Comparison of ENCODE assay signal across 8 cellular contexts in the genomic region with DNA sequence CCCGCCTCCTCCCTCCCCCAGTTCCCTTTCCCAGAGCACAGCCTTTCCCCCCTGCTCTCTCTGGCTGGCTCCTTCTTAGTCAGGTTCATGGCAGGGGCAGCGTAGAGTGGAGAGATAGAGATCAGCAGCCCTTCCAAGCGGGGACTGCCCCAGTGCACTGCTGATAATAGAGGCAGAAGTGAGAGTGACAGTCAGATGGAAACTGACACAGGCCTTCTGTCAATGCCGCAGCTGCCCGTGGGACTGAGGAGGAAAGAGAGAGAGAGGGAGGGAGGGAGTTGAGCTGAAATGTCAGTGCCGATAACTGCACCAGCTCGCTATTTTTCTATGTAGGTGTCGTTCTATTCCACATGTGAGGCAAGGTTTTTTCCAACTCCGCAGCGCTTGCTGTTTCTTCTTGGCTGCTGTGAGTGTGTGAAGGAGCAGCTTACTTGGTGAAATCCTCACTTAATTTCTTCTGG.
A peak's percentile ranks its signal among the peaks of the same experiment; 100 is the strongest.
DNase-seq lines count a peak whose midpoint lies in the region; ATAC-seq and TF ChIP-seq lines count a peak whose summit lies in the region.

No MANE protein-coding gene starts in this region.

- H3K4me3 ChIP-seq in ACC112 (ENCODE audit: low read depth, low read length) (peak overlapping the region; percentile 63), ovary (no peak overlapping the region)

- peak; percentile 100 for ATAC-seq in GM18867 (IDR thresholded peaks at IDR 0.05; ENCODE audit: unreplicated experiment)
- peak; percentile 100 for ATAC-seq in HG02981 (IDR thresholded peaks at IDR 0.05; ENCODE audit: unreplicated experiment)
- peak; percentile 36 for ATAC-seq in SK-N-SH treated with all-trans-retinoic acid at 6 μM for 48 hours
- ATAC-seq in stimulated activated naive CD8-positive, alpha-beta T cell treated with anti-CD3 and anti-CD28 coated beads, Interleukin-15, Interleukin-2, amounts not matched to agents 100 U/mL and 50 U/mL, for 24 hours: peak; percentile 98

- no peaks in the 10 kb centered on the region for H3K4me1 Mint-ChIP-seq in activated CD4-positive, alpha-beta T cell treated with anti-CD3 and anti-CD28 coated beads, Interleukin-2, amount 10 ng/mL, durations not matched to agents 7 days and 5 days

- no peak for TF ChIP-seq POLR2A in ovary (IDR thresholded peaks at IDR 0.05)

- no peak for TF ChIP-seq EP300 in ovary (IDR thresholded peaks at IDR 0.05)

- H3K4me3 Mint-ChIP-seq in activated CD4-positive, alpha-beta T cell treated with anti-CD3 and anti-CD28 coated beads, Interleukin-2, amount 10 ng/mL, durations not matched to agents 7 days and 5 days: no peak overlapping the region

- H3K27me3 Mint-ChIP-seq in activated CD4-positive, alpha-beta T cell treated with anti-CD3 and anti-CD28 coated beads, Interleukin-2, amount 10 ng/mL, durations not matched to agents 7 days and 5 days: no peaks in the 10 kb centered on the region

- DNase-seq in hippocampal formation (lab: John Stamatoyannopoulos, UW) (peak; percentile 65 to 76), ovary (no peak)
- peak; percentile 26 for DNase-seq in stimulated activated naive CD8-positive, alpha-beta T cell treated with anti-CD3 and anti-CD28 coated beads, Interleukin-15, Interleukin-2, amounts not matched to agents 100 U/mL and 50 U/mL, for 24 hours
- DNase-seq in activated CD4-positive, alpha-beta T cell treated with anti-CD3 and anti-CD28 coated beads, Interleukin-2, amount 10 ng/mL, durations not matched to agents 7 days and 5 days: no peak

- no peaks in the 10 kb centered on the region for H3K9me3 ChIP-seq in ovary

- intact Hi-C loops in ovary (cut with DNase I): no loop called here

- H3K27ac Mint-ChIP-seq in activated CD4-positive, alpha-beta T cell treated with anti-CD3 and anti-CD28 coated beads, Interleukin-2, amount 10 ng/mL, durations not matched to agents 7 days and 5 days: no peak overlapping the region

- H3K27me3 ChIP-seq in ACC112 (ENCODE audit: insufficient read depth, low read length): no peaks in the 10 kb centered on the region
- H3K27me3 ChIP-seq in ovary: no peaks in the 10 kb centered on the region

- 1 to 3% (median 2%) methylated on average over 10 of the region's 10 CpGs for WGBS in ovary, 3 donors

- peak overlapping the region; percentile 65 for H2AFZ ChIP-seq in ACC112 (ENCODE audit: low read length, unreplicated experiment)

- CTCF ChIA-PET in activated CD4-positive, alpha-beta T cell treated with anti-CD3 and anti-CD28 coated beads, Interleukin-2, amount 10 ng/mL, durations not matched to agents 7 days and 5 days (lab: Charles Lee): no interaction called here

- no peaks in the 10 kb centered on the region for H3K9me3 Mint-ChIP-seq in activated CD4-positive, alpha-beta T cell treated with anti-CD3 and anti-CD28 coated beads, Interleukin-2, amount 10 ng/mL, durations not matched to agents 7 days and 5 days

- POLR2A ChIA-PET in activated CD4-positive, alpha-beta T cell treated with anti-CD3 and anti-CD28 coated beads, Interleukin-2, amount 10 ng/mL, durations not matched to agents 7 days and 5 days (lab: Charles Lee): no interaction called here

- no peak overlapping the region for H3K27ac ChIP-seq in ACC112 (ENCODE audit: low read depth, low read length)
- no peak overlapping the region for H3K27ac ChIP-seq in ovary

- no peaks in the 10 kb centered on the region for H3K79me2 ChIP-seq in ACC112 (ENCODE audit: control insufficient read depth, insufficient read depth, low read length, unreplicated experiment)

- peaks cover 22% of the 10 kb centered on the region for H3K4me1 ChIP-seq in ACC112 (ENCODE audit: control insufficient read depth, insufficient read depth, low read length, unreplicated experiment)
- H3K4me1 ChIP-seq in ovary (ENCODE audit: insufficient read depth): no peaks in the 10 kb centered on the region

- no peak for TF ChIP-seq CTCF in ovary (IDR thresholded peaks at IDR 0.05)

- no peaks in the 10 kb centered on the region for H3K36me3 Mint-ChIP-seq in activated CD4-positive, alpha-beta T cell treated with anti-CD3 and anti-CD28 coated beads, Interleukin-2, amount 10 ng/mL, durations not matched to agents 7 days and 5 days (ENCODE audit: low read depth)

- H3K36me3 ChIP-seq in ACC112 (ENCODE audit: insufficient read depth, low read length): no peaks in the 10 kb centered on the region
- H3K36me3 ChIP-seq in ovary: no peaks in the 10 kb centered on the region

TF ChIP-seq in SK-N-SH treated with all-trans-retinoic acid at 6 μM for 48 hours, 23 proteins besides CTCF, POLR2A, EP300 and RAD21 (continues in another document):
- TF ChIP-seq ESRRG (CRISPR knock-in tag; IDR thresholded peaks at IDR 0.05) (no peak), CSDC2 (CRISPR knock-in tag; IDR thresholded peaks at IDR 0.05) (no peak), TOX (CRISPR knock-in tag; IDR thresholded peaks at IDR 0.05; ENCODE audit: borderline replicate concordance) (no peak), CREB5 (CRISPR knock-in tag; IDR thresholded peaks at IDR 0.05; ENCODE audit: low read depth) (no peak), ARNTL (CRISPR knock-in tag; IDR thresholded peaks at IDR 0.05; ENCODE audit: borderline replicate concordance, low read depth) (no peak), BACH2 (CRISPR knock-in tag; IDR thresholded peaks at IDR 0.05; ENCODE audit: borderline replicate concordance) (no peak), TCF4 (CRISPR knock-in tag; IDR thresholded peaks at IDR 0.05; ENCODE audit: borderline replicate concordance) (no peak), ZNF8 (CRISPR knock-in tag; IDR thresholded peaks at IDR 0.05) (no peak), GLIS3 (CRISPR knock-in tag; IDR thresholded peaks at IDR 0.05) (no peak), ZFP3 (CRISPR knock-in tag; IDR thresholded peaks at IDR 0.05) (no peak), RARB (CRISPR knock-in tag; IDR thresholded peaks at IDR 0.05) (no peak), OSR1 (CRISPR knock-in tag; IDR thresholded peaks at IDR 0.05) (no peak)
- TF ChIP-seq, protein P1, sequence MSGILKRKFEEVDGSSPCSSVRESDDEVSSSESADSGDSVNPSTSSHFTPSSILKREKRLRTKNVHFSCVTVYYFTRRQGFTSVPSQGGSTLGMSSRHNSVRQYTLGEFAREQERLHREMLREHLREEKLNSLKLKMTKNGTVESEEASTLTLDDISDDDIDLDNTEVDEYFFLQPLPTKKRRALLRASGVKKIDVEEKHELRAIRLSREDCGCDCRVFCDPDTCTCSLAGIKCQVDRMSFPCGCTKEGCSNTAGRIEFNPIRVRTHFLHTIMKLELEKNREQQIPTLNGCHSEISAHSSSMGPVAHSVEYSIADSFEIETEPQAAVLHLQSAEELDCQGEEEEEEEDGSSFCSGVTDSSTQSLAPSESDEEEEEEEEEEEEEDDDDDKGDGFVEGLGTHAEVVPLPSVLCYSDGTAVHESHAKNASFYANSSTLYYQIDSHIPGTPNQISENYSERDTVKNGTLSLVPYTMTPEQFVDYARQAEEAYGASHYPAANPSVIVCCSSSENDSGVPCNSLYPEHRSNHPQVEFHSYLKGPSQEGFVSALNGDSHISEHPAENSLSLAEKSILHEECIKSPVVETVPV (CRISPR knock-in tag; IDR thresholded peaks at IDR 0.05): no peak
- TF ChIP-seq, protein P2, sequence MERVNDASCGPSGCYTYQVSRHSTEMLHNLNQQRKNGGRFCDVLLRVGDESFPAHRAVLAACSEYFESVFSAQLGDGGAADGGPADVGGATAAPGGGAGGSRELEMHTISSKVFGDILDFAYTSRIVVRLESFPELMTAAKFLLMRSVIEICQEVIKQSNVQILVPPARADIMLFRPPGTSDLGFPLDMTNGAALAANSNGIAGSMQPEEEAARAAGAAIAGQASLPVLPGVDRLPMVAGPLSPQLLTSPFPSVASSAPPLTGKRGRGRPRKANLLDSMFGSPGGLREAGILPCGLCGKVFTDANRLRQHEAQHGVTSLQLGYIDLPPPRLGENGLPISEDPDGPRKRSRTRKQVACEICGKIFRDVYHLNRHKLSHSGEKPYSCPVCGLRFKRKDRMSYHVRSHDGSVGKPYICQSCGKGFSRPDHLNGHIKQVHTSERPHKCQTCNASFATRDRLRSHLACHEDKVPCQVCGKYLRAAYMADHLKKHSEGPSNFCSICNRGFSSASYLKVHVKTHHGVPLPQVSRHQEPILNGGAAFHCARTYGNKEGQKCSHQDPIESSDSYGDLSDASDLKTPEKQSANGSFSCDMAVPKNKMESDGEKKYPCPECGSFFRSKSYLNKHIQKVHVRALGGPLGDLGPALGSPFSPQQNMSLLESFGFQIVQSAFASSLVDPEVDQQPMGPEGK (CRISPR knock-in tag; IDR thresholded peaks at IDR 0.05; ENCODE audit: borderline replicate concordance): no peak

Comparison
In these comparisons a context has a peak if more than half of its experiments do, and no peak if none do; other contexts are left out.
1. ATAC-seq: peak in every context shown above with its lines; median percentile 100 in GM18867; 100 in HG02981; 98 in stimulated activated naive CD8-positive, alpha-beta T cell treated with anti-CD3 and anti-CD28 coated beads, Interleukin-15, Interleukin-2, amounts not matched to agents 100 U/mL and 50 U/mL, for 24 hours; 36 in SK-N-SH treated with all-trans-retinoic acid at 6 μM for 48 hours.
2. DNase-seq: peak in hippocampal formation (2 of 2) and stimulated activated naive CD8-positive, alpha-beta T cell treated with anti-CD3 and anti-CD28 coated beads, Interleukin-15, Interleukin-2, amounts not matched to agents 100 U/mL and 50 U/mL, for 24 hours (single experiment); none in ovary (0 of 5) and activated CD4-positive, alpha-beta T cell treated with anti-CD3 and anti-CD28 coated beads, Interleukin-2, amount 10 ng/mL, durations not matched to agents 7 days and 5 days (single experiment).